1 cellular context compared by ENCODE assay signal in the genomic region with DNA sequence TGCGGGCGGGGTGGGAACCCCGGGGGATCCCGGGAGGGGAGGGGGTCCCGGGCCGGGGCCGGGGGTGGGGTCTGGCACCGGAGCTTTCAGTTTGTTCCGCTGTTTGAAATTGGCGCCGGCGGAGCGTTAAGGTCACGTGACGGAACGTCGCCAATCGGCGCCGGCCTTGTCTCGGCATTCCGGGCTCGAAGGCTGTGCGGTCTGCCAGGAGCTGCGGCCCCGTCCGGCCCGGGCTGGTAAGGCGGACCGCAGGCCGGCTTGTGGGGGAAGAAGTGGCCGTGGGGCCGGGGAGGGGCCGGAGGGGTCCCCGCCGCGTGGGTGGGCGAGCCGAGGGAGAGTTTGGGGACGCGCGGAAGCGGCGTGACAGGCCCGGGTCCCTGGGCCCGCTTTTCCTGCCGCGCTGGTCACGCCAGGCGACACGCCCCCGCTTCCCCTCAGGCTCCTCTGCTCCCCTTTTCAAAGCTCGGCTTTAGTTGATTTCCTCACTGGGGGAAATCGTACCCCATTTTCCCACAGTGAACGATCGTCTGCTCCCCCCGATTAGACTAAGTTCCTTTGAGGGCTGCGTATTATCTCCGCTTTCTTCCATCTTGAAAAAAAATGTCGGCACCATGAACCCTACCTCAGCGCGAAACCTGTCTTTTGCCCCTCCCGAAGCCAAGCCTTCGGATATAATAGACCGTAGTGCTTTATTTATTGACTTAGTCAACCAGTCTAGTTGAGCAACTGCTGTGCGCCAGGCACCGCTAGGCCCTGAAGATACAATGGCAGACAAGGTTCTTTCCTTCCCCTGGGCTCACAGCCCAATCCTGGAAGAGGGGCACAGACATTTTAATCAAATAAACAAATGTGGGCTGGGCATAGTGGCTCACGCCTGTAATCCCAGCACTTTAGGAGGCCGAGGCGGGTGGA.
TF ChIP-seq lines count a peak whose summit lies in the region.

Gene FOXM1, minus strand, starts transcription at position 128 of the 912 bp plus-strand sequence. CDS start 2,696 bp downstream, outside the sequence.
A gene with protein sequence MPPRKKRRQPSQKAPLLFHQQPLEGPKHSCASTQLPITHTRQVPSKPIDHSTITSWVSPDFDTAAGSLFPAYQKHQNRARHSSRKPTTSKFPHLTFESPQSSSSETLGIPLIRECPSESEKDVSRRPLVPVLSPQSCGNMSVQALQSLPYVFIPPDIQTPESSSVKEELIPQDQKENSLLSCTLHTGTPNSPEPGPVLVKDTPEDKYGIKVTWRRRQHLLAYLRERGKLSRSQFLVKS (plus strand): TSS at position 177 of the 912 bp plus-strand sequence. CDS start 8,144 bp downstream, outside the sequence.

TF ChIP-seq in HepG2, 621 proteins besides CTCF, POLR2A, EP300 and RAD21 (continues in another document):
- TF ChIP-seq ZNF619 (CRISPR knock-in tag; IDR thresholded peaks at IDR 0.05) (no peak), FOXA1 (IDR thresholded peaks at IDR 0.05) (no peak), FOXA1 (CRISPR knock-in tag; IDR thresholded peaks at IDR 0.05) (peak; percentile 55; the same call in 1 of the 2 replicates), KLF16 (CRISPR knock-in tag; IDR thresholded peaks at IDR 0.05) (0 out of 4 replicates have a peak, but pooled peaks of 1 of the 2 experiments have one; percentile 30), RAD51 (IDR thresholded peaks at IDR 0.05; ENCODE audit: borderline replicate concordance) (peak; percentile 94), ZNF296 (CRISPR knock-in tag; conservative IDR thresholded peaks at IDR 0.05) (peak; percentile 59; the same call in 1 of the 2 replicates), ASH2L (IDR thresholded peaks at IDR 0.05; ENCODE audit: insufficient read length, low read depth, low read length) (peak; percentile 68), ZNF496 (CRISPR knock-in tag; IDR thresholded peaks at IDR 0.05; ENCODE audit: insufficient replicate concordance) (no peak), ZBTB3 (CRISPR knock-in tag; IDR thresholded peaks at IDR 0.05; ENCODE audit: borderline replicate concordance, low read depth) (no peak), SAP130 (CRISPR knock-in tag; IDR thresholded peaks at IDR 0.05; ENCODE audit: low read depth) (peak; percentile 90), ZFX (CRISPR knock-in tag; IDR thresholded peaks at IDR 0.05; ENCODE audit: low read depth) (peak; percentile 84), ZC3H13 (CRISPR knock-in tag; IDR thresholded peaks at IDR 0.05) (peak; percentile 66; the same call in 1 of the 2 replicates), CERS6 (CRISPR knock-in tag; IDR thresholded peaks at IDR 0.05) (0 out of 2 replicates have a peak, but pooled peaks have one; percentile 44), SP4 (CRISPR knock-in tag; IDR thresholded peaks at IDR 0.05) (peak; percentile 64; the same call in 1 of the 2 replicates), CENPT (CRISPR knock-in tag; IDR thresholded peaks at IDR 0.05; ENCODE audit: low read depth) (no peak), GABPB1 (CRISPR knock-in tag; IDR thresholded peaks at IDR 0.05) (peak; percentile 76; the same call in 1 of the 2 replicates), ZBTB20 (CRISPR knock-in tag; IDR thresholded peaks at IDR 0.05; ENCODE audit: borderline replicate concordance, low read depth) (no peak), PHF5A (CRISPR knock-in tag; IDR thresholded peaks at IDR 0.05; ENCODE audit: low read depth, unreplicated experiment) (no peak), ZNF280D (CRISPR knock-in tag; IDR thresholded peaks at IDR 0.05) (no peak), MXD3 (CRISPR knock-in tag; IDR thresholded peaks at IDR 0.05) (peak; percentile 75; the same call in 1 of the 2 replicates), NCOA5 (CRISPR knock-in tag; IDR thresholded peaks at IDR 0.05) (no peak), SRSF4 (IDR thresholded peaks at IDR 0.05; ENCODE audit: low read depth, low read length, poor library complexity, severe bottlenecking) (no peak), ZNF713 (CRISPR knock-in tag; IDR thresholded peaks at IDR 0.05) (0 out of 2 replicates have a peak, but pooled peaks have one; percentile 63), SNRNP70 (IDR thresholded peaks at IDR 0.05; ENCODE audit: low read depth, low read length) (no peak), ARNTL (CRISPR knock-in tag; IDR thresholded peaks at IDR 0.05) (no peak), PHF20 (CRISPR knock-in tag; IDR thresholded peaks at IDR 0.05) (peak; percentile 69; the same call in 1 of the 2 replicates), ZNF614 (CRISPR knock-in tag; IDR thresholded peaks at IDR 0.05; ENCODE audit: borderline replicate concordance) (0 out of 2 replicates have a peak, but pooled peaks have one; percentile 36), TEAD3 (CRISPR knock-in tag; optimal IDR thresholded peaks at IDR 0.05; ENCODE audit: borderline replicate concordance) (peak; percentile 81), ZNF383 (CRISPR knock-in tag; IDR thresholded peaks at IDR 0.05; ENCODE audit: borderline replicate concordance) (no peak), SUZ12 (IDR thresholded peaks at IDR 0.05; ENCODE audit: low read depth, low read length) (no peak), HNF4G (IDR thresholded peaks at IDR 0.05; ENCODE audit: borderline replicate concordance, low read depth, low read length) (no peak), HNF4G (CRISPR knock-in tag; IDR thresholded peaks at IDR 0.05; ENCODE audit: borderline replicate concordance, low read depth) (no peak), STAT5B (CRISPR knock-in tag; IDR thresholded peaks at IDR 0.05) (no peak)
- TF ChIP-seq, protein P1, sequence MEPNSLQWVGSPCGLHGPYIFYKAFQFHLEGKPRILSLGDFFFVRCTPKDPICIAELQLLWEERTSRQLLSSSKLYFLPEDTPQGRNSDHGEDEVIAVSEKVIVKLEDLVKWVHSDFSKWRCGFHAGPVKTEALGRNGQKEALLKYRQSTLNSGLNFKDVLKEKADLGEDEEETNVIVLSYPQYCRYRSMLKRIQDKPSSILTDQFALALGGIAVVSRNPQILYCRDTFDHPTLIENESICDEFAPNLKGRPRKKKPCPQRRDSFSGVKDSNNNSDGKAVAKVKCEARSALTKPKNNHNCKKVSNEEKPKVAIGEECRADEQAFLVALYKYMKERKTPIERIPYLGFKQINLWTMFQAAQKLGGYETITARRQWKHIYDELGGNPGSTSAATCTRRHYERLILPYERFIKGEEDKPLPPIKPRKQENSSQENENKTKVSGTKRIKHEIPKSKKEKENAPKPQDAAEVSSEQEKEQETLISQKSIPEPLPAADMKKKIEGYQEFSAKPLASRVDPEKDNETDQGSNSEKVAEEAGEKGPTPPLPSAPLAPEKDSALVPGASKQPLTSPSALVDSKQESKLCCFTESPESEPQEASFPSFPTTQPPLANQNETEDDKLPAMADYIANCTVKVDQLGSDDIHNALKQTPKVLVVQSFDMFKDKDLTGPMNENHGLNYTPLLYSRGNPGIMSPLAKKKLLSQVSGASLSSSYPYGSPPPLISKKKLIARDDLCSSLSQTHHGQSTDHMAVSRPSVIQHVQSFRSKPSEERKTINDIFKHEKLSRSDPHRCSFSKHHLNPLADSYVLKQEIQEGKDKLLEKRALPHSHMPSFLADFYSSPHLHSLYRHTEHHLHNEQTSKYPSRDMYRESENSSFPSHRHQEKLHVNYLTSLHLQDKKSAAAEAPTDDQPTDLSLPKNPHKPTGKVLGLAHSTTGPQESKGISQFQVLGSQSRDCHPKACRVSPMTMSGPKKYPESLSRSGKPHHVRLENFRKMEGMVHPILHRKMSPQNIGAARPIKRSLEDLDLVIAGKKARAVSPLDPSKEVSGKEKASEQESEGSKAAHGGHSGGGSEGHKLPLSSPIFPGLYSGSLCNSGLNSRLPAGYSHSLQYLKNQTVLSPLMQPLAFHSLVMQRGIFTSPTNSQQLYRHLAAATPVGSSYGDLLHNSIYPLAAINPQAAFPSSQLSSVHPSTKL (CRISPR knock-in tag; IDR thresholded peaks at IDR 0.05) = peak; percentile 44; the same call in 1 of the 2 replicates
- TF ChIP-seq, protein P2, sequence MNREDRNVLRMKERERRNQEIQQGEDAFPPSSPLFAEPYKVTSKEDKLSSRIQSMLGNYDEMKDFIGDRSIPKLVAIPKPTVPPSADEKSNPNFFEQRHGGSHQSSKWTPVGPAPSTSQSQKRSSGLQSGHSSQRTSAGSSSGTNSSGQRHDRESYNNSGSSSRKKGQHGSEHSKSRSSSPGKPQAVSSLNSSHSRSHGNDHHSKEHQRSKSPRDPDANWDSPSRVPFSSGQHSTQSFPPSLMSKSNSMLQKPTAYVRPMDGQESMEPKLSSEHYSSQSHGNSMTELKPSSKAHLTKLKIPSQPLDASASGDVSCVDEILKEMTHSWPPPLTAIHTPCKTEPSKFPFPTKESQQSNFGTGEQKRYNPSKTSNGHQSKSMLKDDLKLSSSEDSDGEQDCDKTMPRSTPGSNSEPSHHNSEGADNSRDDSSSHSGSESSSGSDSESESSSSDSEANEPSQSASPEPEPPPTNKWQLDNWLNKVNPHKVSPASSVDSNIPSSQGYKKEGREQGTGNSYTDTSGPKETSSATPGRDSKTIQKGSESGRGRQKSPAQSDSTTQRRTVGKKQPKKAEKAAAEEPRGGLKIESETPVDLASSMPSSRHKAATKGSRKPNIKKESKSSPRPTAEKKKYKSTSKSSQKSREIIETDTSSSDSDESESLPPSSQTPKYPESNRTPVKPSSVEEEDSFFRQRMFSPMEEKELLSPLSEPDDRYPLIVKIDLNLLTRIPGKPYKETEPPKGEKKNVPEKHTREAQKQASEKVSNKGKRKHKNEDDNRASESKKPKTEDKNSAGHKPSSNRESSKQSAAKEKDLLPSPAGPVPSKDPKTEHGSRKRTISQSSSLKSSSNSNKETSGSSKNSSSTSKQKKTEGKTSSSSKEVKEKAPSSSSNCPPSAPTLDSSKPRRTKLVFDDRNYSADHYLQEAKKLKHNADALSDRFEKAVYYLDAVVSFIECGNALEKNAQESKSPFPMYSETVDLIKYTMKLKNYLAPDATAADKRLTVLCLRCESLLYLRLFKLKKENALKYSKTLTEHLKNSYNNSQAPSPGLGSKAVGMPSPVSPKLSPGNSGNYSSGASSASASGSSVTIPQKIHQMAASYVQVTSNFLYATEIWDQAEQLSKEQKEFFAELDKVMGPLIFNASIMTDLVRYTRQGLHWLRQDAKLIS (CRISPR knock-in tag; IDR thresholded peaks at IDR 0.05) = no peak
- TF ChIP-seq, protein P3, sequence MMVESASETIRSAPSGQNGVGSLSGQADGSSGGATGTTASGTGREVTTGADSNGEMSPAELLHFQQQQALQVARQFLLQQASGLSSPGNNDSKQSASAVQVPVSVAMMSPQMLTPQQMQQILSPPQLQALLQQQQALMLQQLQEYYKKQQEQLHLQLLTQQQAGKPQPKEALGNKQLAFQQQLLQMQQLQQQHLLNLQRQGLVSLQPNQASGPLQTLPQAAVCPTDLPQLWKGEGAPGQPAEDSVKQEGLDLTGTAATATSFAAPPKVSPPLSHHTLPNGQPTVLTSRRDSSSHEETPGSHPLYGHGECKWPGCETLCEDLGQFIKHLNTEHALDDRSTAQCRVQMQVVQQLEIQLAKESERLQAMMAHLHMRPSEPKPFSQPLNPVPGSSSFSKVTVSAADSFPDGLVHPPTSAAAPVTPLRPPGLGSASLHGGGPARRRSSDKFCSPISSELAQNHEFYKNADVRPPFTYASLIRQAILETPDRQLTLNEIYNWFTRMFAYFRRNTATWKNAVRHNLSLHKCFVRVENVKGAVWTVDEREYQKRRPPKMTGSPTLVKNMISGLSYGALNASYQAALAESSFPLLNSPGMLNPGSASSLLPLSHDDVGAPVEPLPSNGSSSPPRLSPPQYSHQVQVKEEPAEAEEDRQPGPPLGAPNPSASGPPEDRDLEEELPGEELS (CRISPR knock-in tag; IDR thresholded peaks at IDR 0.05) = no peak
